18 cellular contexts compared by ENCODE assay signal in genomic region chrX:81378550-81378949, GRCh38.
A peak's percentile ranks its signal among the peaks of the same experiment; 100 is the strongest.
DNase-seq lines count a peak whose midpoint lies in the region; FAIRE-seq and TF ChIP-seq lines count a peak whose summit lies in the region.
"Had no signal": no experiment of that assay in that cellular context is flagged by ENCODE, and none has a peak within 500 bp of the region (broad histone marks: within the 10 kb centered on the region; RNA-seq: fewer than 3 reads in every experiment).

No MANE protein-coding gene starts in this region.

- H2AFZ ChIP-seq in astrocyte (ENCODE audit: low read depth, low read length) = no peak overlapping the region

- no peaks in the 10 kb centered on the region for H3K9me3 Mint-ChIP-seq in astrocyte (ENCODE audit: unreplicated experiment)

- H3K36me3 ChIP-seq in astrocyte (ENCODE audit: insufficient read depth, low read length) (no peaks in the 10 kb centered on the region), BE2C (no peaks in the 10 kb centered on the region)
- H3K36me3 ChIP-seq: BLaER1 had no signal

- H3K4me2 ChIP-seq in astrocyte (ENCODE audit: low read length) = no peak overlapping the region
- H3K4me2 ChIP-seq: BLaER1 had no signal

- in situ Hi-C loops in KBM-7 (cut with MboI; ENCODE audit: low pct_unique_long_range_greater_than_20kb, low sequenced_read_pairs) = no loop called here

- H3K27me3 ChIP-seq in astrocyte (ENCODE audit: insufficient read depth, low read length) = no peaks in the 10 kb centered on the region
- H3K27me3 ChIP-seq in BE2C = no peaks in the 10 kb centered on the region

- H3K36me3 Mint-ChIP-seq in astrocyte (ENCODE audit: low read depth, unreplicated experiment) = no peaks in the 10 kb centered on the region
- H3K36me3 Mint-ChIP-seq: CD14-positive monocyte; CD4-positive, alpha-beta memory T cell had no signal

- no peaks in the 10 kb centered on the region for H3K79me2 ChIP-seq in astrocyte (ENCODE audit: insufficient read depth, low read length)

- H3K27ac ChIP-seq in astrocyte (ENCODE audit: low read depth, low read length) = no peak overlapping the region
- H3K27ac ChIP-seq: BLaER1 had no signal

- H3K27ac Mint-ChIP-seq in astrocyte (ENCODE audit: unreplicated experiment) = no peak overlapping the region
- H3K27ac Mint-ChIP-seq: CD14-positive monocyte; CD4-positive, alpha-beta memory T cell had no signal

- H3K9me3 ChIP-seq in astrocyte (ENCODE audit: insufficient read depth, low read depth, low read length) = no peaks in the 10 kb centered on the region
- no peaks in the 10 kb centered on the region for H3K9me3 ChIP-seq in BE2C
- H3K9me3 ChIP-seq: BLaER1 had no signal

- H3K4me1 ChIP-seq in astrocyte (ENCODE audit: insufficient read depth, low read length) (no peaks in the 10 kb centered on the region), BE2C (no peaks in the 10 kb centered on the region)
- H3K4me1 ChIP-seq: BLaER1 had no signal

- H3K4me3 Mint-ChIP-seq in astrocyte (ENCODE audit: unreplicated experiment) = no peak overlapping the region
- H3K4me3 Mint-ChIP-seq: CD14-positive monocyte; CD4-positive, alpha-beta memory T cell had no signal

- FAIRE-seq in astrocyte (lab: Jason Lieb, UNC) = peak; percentile 80
- FAIRE-seq: GM12892, GM18507 had no signal

- H3K4me1 Mint-ChIP-seq in astrocyte (ENCODE audit: low read depth, unreplicated experiment) = no peaks in the 10 kb centered on the region
- H3K4me1 Mint-ChIP-seq: CD4-positive, alpha-beta memory T cell had no signal

- H3K9ac ChIP-seq in astrocyte (ENCODE audit: low read length) = no peak overlapping the region
- H3K9ac ChIP-seq: BLaER1 had no signal

- no peaks in the 10 kb centered on the region for H4K20me1 ChIP-seq in astrocyte (ENCODE audit: insufficient read depth, low read length)

- H3K4me3 ChIP-seq in astrocyte (ENCODE audit: insufficient read depth, low read depth, low read length) (no peak overlapping the region), fibroblast of villous mesenchyme (ENCODE audit: low read depth, low read length) (no peak overlapping the region), BE2C (ENCODE audit: low read depth, low read length) (no peak overlapping the region)
- H3K4me3 ChIP-seq: BLaER1 had no signal

- TF ChIP-seq CTCF in astrocyte (IDR thresholded peaks at IDR 0.05; ENCODE audit: insufficient read depth, low read depth, low read length) (no peak), fibroblast of villous mesenchyme (IDR thresholded peaks at IDR 0.05; ENCODE audit: insufficient read depth, low read depth, low read length) (no peak), BE2C (IDR thresholded peaks at IDR 0.05; ENCODE audit: low read depth, low read length) (no peak)

- DNase-seq in HCEC 1CT = peak; percentile 1
- DNase-seq in astrocyte (ENCODE audit: low read depth) = no peak
- peak; percentile 19 for DNase-seq in fibroblast of villous mesenchyme (ENCODE audit: low read depth)
- no peak for DNase-seq in KBM-7
- DNase-seq in BE2C = no peak
- no peak for DNase-seq in ecto neural progenitor cell (ENCODE audit: low spot score)
- DNase-seq: ACHN; AML-193; CD4-positive, alpha-beta memory T cell; DMS153; DMS79; GDM1; GOT3; H7 had no signal

- no peaks in the 10 kb centered on the region for H3K27me3 Mint-ChIP-seq in astrocyte (ENCODE audit: low read depth, unreplicated experiment)

Comparison
In these comparisons a context has a peak if more than half of its experiments do, and no peak if none do; other contexts are left out.
1. DNase-seq: peak in HCEC 1CT (single experiment) and fibroblast of villous mesenchyme (single experiment); none in astrocyte (single experiment), KBM-7 (single experiment), BE2C (single experiment) and ecto neural progenitor cell (single experiment).